In the genomic region with DNA sequence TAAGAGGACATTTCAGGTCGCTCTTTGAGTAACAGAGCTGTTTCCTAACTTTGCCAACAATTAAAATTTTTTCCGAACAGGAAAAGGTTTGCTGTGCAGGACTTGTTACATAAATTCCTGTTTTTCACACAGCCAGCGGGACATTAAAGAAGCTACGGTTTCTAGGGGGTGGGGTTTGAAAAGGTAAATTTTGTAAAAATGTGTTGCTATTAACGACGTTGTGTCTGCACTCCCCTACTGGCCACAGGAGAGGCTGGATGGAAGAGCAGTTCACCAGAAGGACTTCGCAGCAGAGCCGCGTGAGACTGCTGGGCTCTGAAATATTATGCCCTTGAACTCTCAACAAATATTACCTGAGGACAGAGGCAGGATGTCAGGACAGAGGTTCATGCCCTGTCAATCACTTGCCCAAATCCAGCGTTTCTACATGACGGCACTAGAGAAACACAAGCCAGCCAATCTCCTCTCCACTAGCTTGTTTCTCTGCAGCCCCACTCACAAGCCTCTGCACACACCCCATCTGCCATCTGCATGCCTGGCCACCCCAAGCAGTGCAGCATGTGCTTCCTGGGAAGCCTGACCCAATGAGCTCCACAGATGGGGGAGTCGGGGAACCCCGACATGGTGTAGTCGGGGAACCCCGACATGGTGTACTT, we compare ENCODE assay signal across 1 cellular context.
A peak's percentile ranks its signal among the peaks of the same experiment; 100 is the strongest.
TF ChIP-seq lines count a peak whose summit lies in the region.

No MANE protein-coding gene starts in this region.

TF ChIP-seq in HepG2, 621 proteins besides CTCF, POLR2A, EP300 and RAD21 (continued from another document and continues in another):
- TF ChIP-seq, protein P1, sequence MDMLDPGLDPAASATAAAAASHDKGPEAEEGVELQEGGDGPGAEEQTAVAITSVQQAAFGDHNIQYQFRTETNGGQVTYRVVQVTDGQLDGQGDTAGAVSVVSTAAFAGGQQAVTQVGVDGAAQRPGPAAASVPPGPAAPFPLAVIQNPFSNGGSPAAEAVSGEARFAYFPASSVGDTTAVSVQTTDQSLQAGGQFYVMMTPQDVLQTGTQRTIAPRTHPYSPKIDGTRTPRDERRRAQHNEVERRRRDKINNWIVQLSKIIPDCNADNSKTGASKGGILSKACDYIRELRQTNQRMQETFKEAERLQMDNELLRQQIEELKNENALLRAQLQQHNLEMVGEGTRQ (IDR thresholded peaks at IDR 0.05; ENCODE audit: low read depth, low read length): no peak
- TF ChIP-seq, protein P1 (CRISPR knock-in tag; IDR thresholded peaks at IDR 0.05; ENCODE audit: borderline replicate concordance): no peak
- TF ChIP-seq GFI1 (CRISPR knock-in tag; IDR thresholded peaks at IDR 0.05; ENCODE audit: borderline replicate concordance) (no peak; the same call in 1 of the 2 replicates), ZNF224 (CRISPR knock-in tag; IDR thresholded peaks at IDR 0.05) (no peak), ZNF501 (CRISPR knock-in tag; IDR thresholded peaks at IDR 0.05) (no peak), CENPT (CRISPR knock-in tag; IDR thresholded peaks at IDR 0.05; ENCODE audit: low read depth) (0 out of 2 replicates have a peak, but pooled peaks have one; percentile 24), KDM2A (CRISPR knock-in tag; IDR thresholded peaks at IDR 0.05; ENCODE audit: borderline replicate concordance, low read depth) (peak; percentile 59), RBFOX2 (IDR thresholded peaks at IDR 0.05; ENCODE audit: low read depth, low read length) (no peak), RARA (CRISPR knock-in tag; IDR thresholded peaks at IDR 0.05) (peak; percentile 96), ZEB1 (IDR thresholded peaks at IDR 0.05; ENCODE audit: insufficient replicate concordance, low read depth) (peak; percentile 48), HNF4G (IDR thresholded peaks at IDR 0.05; ENCODE audit: borderline replicate concordance, low read depth, low read length) (no peak; the same call in 1 of the 2 replicates), HNF4G (CRISPR knock-in tag; IDR thresholded peaks at IDR 0.05; ENCODE audit: borderline replicate concordance, low read depth) (0 out of 2 replicates have a peak, but pooled peaks have one; percentile 59), ZSCAN22 (CRISPR knock-in tag; IDR thresholded peaks at IDR 0.05) (no peak), MZF1 (CRISPR knock-in tag; IDR thresholded peaks at IDR 0.05; ENCODE audit: borderline replicate concordance) (no peak), FLYWCH1 (CRISPR knock-in tag; IDR thresholded peaks at IDR 0.05) (no peak), NFIB (CRISPR knock-in tag; IDR thresholded peaks at IDR 0.05; ENCODE audit: borderline replicate concordance) (no peak), ZNF75D (CRISPR knock-in tag; IDR thresholded peaks at IDR 0.05; ENCODE audit: borderline replicate concordance) (no peak), ZNF598 (CRISPR knock-in tag; IDR thresholded peaks at IDR 0.05; ENCODE audit: borderline replicate concordance) (no peak), ZNF30 (CRISPR knock-in tag; IDR thresholded peaks at IDR 0.05) (no peak), KDM6A (CRISPR knock-in tag; IDR thresholded peaks at IDR 0.05; ENCODE audit: low read depth) (no peak), RFX5 (IDR thresholded peaks at IDR 0.05; ENCODE audit: low read depth, low read length) (no peak), ZNF788 (CRISPR knock-in tag; IDR thresholded peaks at IDR 0.05; ENCODE audit: borderline replicate concordance) (peak; percentile 41; the same call in 1 of the 2 replicates), ZNF703 (CRISPR knock-in tag; IDR thresholded peaks at IDR 0.05; ENCODE audit: borderline replicate concordance) (no peak), ELF3 (CRISPR knock-in tag; IDR thresholded peaks at IDR 0.05) (peak; percentile 36; the same call in 1 of the 2 replicates), NFE2L1 (CRISPR knock-in tag; IDR thresholded peaks at IDR 0.05; ENCODE audit: borderline replicate concordance) (no peak), ZBTB25 (CRISPR knock-in tag; IDR thresholded peaks at IDR 0.05) (0 out of 2 replicates have a peak, but pooled peaks have one; percentile 24), ZNF17 (CRISPR knock-in tag; IDR thresholded peaks at IDR 0.05) (no peak), ZNF205 (CRISPR knock-in tag; IDR thresholded peaks at IDR 0.05) (0 out of 2 replicates have a peak, but pooled peaks have one; percentile 30), RBAK (CRISPR knock-in tag; IDR thresholded peaks at IDR 0.05) (peak; percentile 26; the same call in 1 of the 2 replicates), RCOR2 (CRISPR knock-in tag; IDR thresholded peaks at IDR 0.05) (peak; percentile 72; the same call in 1 of the 2 replicates), ZFP41 (CRISPR knock-in tag; IDR thresholded peaks at IDR 0.05; ENCODE audit: borderline replicate concordance) (no peak), JUNB (CRISPR knock-in tag; IDR thresholded peaks at IDR 0.05; ENCODE audit: borderline replicate concordance) (no peak), PAXIP1 (CRISPR knock-in tag; conservative IDR thresholded peaks at IDR 0.05) (peak; percentile 68), ZC3H4 (CRISPR knock-in tag; IDR thresholded peaks at IDR 0.05; ENCODE audit: borderline replicate concordance) (no peak), ZNF280B (CRISPR knock-in tag; IDR thresholded peaks at IDR 0.05; ENCODE audit: borderline replicate concordance) (no peak), NFIC (IDR thresholded peaks at IDR 0.05; ENCODE audit: low read length) (no peak), MAFF (IDR thresholded peaks at IDR 0.05; ENCODE audit: low read depth, low read length) (no peak), MED1 (CRISPR knock-in tag; IDR thresholded peaks at IDR 0.05) (peak; percentile 95)
- TF ChIP-seq, protein P2, sequence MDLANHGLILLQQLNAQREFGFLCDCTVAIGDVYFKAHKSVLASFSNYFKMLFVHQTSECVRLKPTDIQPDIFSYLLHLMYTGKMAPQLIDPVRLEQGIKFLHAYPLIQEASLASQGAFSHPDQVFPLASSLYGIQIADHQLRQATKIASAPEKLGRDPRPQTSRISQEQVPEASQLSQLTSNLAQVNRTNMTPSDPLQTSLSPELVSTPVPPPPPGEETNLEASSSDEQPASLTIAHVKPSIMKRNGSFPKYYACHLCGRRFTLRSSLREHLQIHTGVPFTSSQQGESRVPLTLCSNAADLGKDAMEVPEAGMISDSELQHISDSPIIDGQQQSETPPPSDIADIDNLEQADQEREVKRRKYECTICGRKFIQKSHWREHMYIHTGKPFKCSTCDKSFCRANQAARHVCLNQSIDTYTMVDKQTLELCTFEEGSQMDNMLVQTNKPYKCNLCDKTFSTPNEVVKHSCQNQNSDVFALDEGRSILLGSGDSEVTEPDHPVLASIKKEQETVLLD (CRISPR knock-in tag; IDR thresholded peaks at IDR 0.05; ENCODE audit: low read depth): no peak
- TF ChIP-seq, protein P3, sequence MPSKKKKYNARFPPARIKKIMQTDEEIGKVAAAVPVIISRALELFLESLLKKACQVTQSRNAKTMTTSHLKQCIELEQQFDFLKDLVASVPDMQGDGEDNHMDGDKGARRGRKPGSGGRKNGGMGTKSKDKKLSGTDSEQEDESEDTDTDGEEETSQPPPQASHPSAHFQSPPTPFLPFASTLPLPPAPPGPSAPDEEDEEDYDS (CRISPR knock-in tag; IDR thresholded peaks at IDR 0.05): peak; percentile 19; the same call in 1 of the 2 replicates
- TF ChIP-seq, protein P4, sequence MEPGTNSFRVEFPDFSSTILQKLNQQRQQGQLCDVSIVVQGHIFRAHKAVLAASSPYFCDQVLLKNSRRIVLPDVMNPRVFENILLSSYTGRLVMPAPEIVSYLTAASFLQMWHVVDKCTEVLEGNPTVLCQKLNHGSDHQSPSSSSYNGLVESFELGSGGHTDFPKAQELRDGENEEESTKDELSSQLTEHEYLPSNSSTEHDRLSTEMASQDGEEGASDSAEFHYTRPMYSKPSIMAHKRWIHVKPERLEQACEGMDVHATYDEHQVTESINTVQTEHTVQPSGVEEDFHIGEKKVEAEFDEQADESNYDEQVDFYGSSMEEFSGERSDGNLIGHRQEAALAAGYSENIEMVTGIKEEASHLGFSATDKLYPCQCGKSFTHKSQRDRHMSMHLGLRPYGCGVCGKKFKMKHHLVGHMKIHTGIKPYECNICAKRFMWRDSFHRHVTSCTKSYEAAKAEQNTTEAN (CRISPR knock-in tag; conservative IDR thresholded peaks at IDR 0.05): no peak; the same call in 1 of the 2 replicates
- TF ChIP-seq, protein P5, sequence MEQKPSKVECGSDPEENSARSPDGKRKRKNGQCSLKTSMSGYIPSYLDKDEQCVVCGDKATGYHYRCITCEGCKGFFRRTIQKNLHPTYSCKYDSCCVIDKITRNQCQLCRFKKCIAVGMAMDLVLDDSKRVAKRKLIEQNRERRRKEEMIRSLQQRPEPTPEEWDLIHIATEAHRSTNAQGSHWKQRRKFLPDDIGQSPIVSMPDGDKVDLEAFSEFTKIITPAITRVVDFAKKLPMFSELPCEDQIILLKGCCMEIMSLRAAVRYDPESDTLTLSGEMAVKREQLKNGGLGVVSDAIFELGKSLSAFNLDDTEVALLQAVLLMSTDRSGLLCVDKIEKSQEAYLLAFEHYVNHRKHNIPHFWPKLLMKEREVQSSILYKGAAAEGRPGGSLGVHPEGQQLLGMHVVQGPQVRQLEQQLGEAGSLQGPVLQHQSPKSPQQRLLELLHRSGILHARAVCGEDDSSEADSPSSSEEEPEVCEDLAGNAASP (CRISPR knock-in tag; IDR thresholded peaks at IDR 0.05; ENCODE audit: borderline replicate concordance): peak; percentile 96
- TF ChIP-seq, protein P6, sequence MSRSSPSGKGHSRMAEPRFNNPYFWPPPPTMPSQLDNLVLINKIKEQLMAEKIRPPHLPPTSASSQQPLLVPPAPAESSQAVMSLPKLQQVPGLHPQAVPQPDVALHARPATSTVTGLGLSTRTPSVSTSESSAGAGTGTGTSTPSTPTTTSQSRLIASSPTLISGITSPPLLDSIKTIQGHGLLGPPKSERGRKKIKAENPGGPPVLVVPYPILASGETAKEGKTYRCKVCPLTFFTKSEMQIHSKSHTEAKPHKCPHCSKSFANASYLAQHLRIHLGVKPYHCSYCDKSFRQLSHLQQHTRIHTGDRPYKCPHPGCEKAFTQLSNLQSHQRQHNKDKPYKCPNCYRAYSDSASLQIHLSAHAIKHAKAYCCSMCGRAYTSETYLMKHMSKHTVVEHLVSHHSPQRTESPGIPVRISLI (CRISPR knock-in tag; IDR thresholded peaks at IDR 0.05; ENCODE audit: borderline replicate concordance): peak; percentile 46; the same call in 1 of the 2 replicates
- TF ChIP-seq, protein P7, sequence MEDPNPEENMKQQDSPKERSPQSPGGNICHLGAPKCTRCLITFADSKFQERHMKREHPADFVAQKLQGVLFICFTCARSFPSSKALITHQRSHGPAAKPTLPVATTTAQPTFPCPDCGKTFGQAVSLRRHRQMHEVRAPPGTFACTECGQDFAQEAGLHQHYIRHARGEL (CRISPR knock-in tag; IDR thresholded peaks at IDR 0.05): no peak
- TF ChIP-seq, protein P8, sequence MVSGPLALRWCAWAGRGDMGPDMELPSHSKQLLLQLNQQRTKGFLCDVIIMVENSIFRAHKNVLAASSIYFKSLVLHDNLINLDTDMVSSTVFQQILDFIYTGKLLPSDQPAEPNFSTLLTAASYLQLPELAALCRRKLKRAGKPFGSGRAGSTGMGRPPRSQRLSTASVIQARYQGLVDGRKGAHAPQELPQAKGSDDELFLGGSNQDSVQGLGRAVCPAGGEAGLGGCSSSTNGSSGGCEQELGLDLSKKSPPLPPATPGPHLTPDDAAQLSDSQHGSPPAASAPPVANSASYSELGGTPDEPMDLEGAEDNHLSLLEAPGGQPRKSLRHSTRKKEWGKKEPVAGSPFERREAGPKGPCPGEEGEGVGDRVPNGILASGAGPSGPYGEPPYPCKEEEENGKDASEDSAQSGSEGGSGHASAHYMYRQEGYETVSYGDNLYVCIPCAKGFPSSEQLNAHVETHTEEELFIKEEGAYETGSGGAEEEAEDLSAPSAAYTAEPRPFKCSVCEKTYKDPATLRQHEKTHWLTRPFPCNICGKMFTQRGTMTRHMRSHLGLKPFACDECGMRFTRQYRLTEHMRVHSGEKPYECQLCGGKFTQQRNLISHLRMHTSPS (CRISPR knock-in tag; IDR thresholded peaks at IDR 0.05; ENCODE audit: low read depth): no peak
